27 cellular contexts compared by ENCODE assay signal in genomic region chr3:5294360-5294759, GRCh38.
DNase-seq lines count a peak whose midpoint lies in the region; ATAC-seq and TF ChIP-seq lines count a peak whose summit lies in the region.
"Had no signal": no experiment of that assay in that cellular context is flagged by ENCODE, and none has a peak within 500 bp of the region (broad histone marks: within the 10 kb centered on the region; RNA-seq: fewer than 3 reads in every experiment).

No MANE protein-coding gene starts in this region.

- peak overlapping the region; percentile 94 for H3K27ac ChIP-seq in RWPE2 (ENCODE audit: poor library complexity, severe bottlenecking)
- no peak overlapping the region for H3K27ac ChIP-seq in effector memory CD4-positive, alpha-beta T cell (ENCODE audit: insufficient read depth, low read length, poor library complexity, severe bottlenecking)
- H3K27ac ChIP-seq: BLaER1 treated with 17β-estradiol and CSF1 and Interleukin-3, amounts not matched to agents 10 nM and 100 nM; esophagus squamous epithelium; sigmoid colon; stomach; transverse colon had no signal

- no peak for DNase-seq in activated naive CD4-positive, alpha-beta T cell treated with anti-CD3 and anti-CD28 coated beads, Interleukin-2, amount 10 ng/mL, durations not matched to agents 7 days and 5 days
- DNase-seq in RWPE2 (ENCODE audit: low spot score) = no peak
- DNase-seq in glomerular visceral epithelial cell (ENCODE audit: extremely low spot score) = peak; percentile 38
- DNase-seq in effector memory CD4-positive, alpha-beta T cell = no peak
- DNase-seq: 8988T; activated B cell treated with CpG ODN at 0.5 μM for 24 hours; activated effector memory CD4-positive, alpha-beta T cell treated with anti-CD3 and anti-CD28 coated beads, Interleukin-2, amount 50 U/mL, for 16 hours; activated T-cell treated with anti-CD3 and anti-CD28 coated beads for 4 hours; Caco-2; DMS79; effector CD4-positive, alpha-beta T cell; esophagus squamous epithelium; NCI-H146; sigmoid colon; stomach; transverse colon had no signal

- H3K36me3 Mint-ChIP-seq in activated naive CD4-positive, alpha-beta T cell treated with anti-CD3 and anti-CD28 coated beads, Interleukin-2, amount 50 U/mL, for 24 hours = peaks cover 2% of the 10 kb centered on the region
- H3K36me3 Mint-ChIP-seq in activated naive CD4-positive, alpha-beta T cell treated with anti-CD3 and anti-CD28 coated beads, Interleukin-2, amount 10 ng/mL, durations not matched to agents 7 days and 5 days = no peaks in the 10 kb centered on the region

- ATAC-seq in RWPE2 (ENCODE audit: low read depth) = peak; percentile 96
- no peak for ATAC-seq in GM18511 (IDR thresholded peaks at IDR 0.05; ENCODE audit: unreplicated experiment)
- no peak for ATAC-seq in GM21825 (IDR thresholded peaks at IDR 0.05; ENCODE audit: unreplicated experiment)
- no peak for ATAC-seq in HG03196 (IDR thresholded peaks at IDR 0.05; ENCODE audit: unreplicated experiment)
- ATAC-seq: GM12878, HCT116, K562, Right ventricle myocardium inferior had no signal

- H3K27ac Mint-ChIP-seq in activated naive CD4-positive, alpha-beta T cell treated with anti-CD3 and anti-CD28 coated beads, Interleukin-2, amount 50 U/mL, for 24 hours = peak overlapping the region; percentile 8
- H3K27ac Mint-ChIP-seq in activated naive CD4-positive, alpha-beta T cell treated with anti-CD3 and anti-CD28 coated beads, Interleukin-2, amount 10 ng/mL, durations not matched to agents 7 days and 5 days = no peak overlapping the region
- H3K27ac Mint-ChIP-seq: activated B cell treated with CpG ODN at 0.5 μM for 24 hours had no signal

- CTCF ChIA-PET in activated naive CD4-positive, alpha-beta T cell treated with anti-CD3 and anti-CD28 coated beads, Interleukin-2, amount 10 ng/mL, durations not matched to agents 7 days and 5 days (lab: Charles Lee) = no interaction called here

- H3K9me3 Mint-ChIP-seq in activated naive CD4-positive, alpha-beta T cell treated with anti-CD3 and anti-CD28 coated beads, Interleukin-2, amount 50 U/mL, for 24 hours = peaks cover 6% of the 10 kb centered on the region
- H3K9me3 Mint-ChIP-seq in activated naive CD4-positive, alpha-beta T cell treated with anti-CD3 and anti-CD28 coated beads, Interleukin-2, amount 10 ng/mL, durations not matched to agents 7 days and 5 days = no peaks in the 10 kb centered on the region
- H3K9me3 Mint-ChIP-seq: activated B cell treated with CpG ODN at 0.5 μM for 24 hours had no signal

- peaks cover 20% of the 10 kb centered on the region for H3K4me1 ChIP-seq in RWPE2 (ENCODE audit: insufficient read depth, poor library complexity, severe bottlenecking)
- H3K4me1 ChIP-seq in effector memory CD4-positive, alpha-beta T cell (ENCODE audit: control insufficient read depth, insufficient read depth, low read length, poor library complexity, severe bottlenecking) = no peaks in the 10 kb centered on the region
- H3K4me1 ChIP-seq: esophagus squamous epithelium, sigmoid colon, stomach, transverse colon had no signal

- H3K27me3 ChIP-seq in RWPE2 (ENCODE audit: insufficient read depth, poor library complexity, severe bottlenecking) = no peaks in the 10 kb centered on the region
- no peaks in the 10 kb centered on the region for H3K27me3 ChIP-seq in effector memory CD4-positive, alpha-beta T cell (replicated peaks; ENCODE audit: control insufficient read depth, insufficient read depth, low read length, poor library complexity, severe bottlenecking)
- H3K27me3 ChIP-seq: BLaER1 treated with 17β-estradiol and CSF1 and Interleukin-3, amounts not matched to agents 10 nM and 100 nM; esophagus squamous epithelium; sigmoid colon; stomach; transverse colon had no signal

- H3K9me3 ChIP-seq in RWPE2 (ENCODE audit: severe bottlenecking) = no peaks in the 10 kb centered on the region
- no peaks in the 10 kb centered on the region for H3K9me3 ChIP-seq in effector memory CD4-positive, alpha-beta T cell (ENCODE audit: control insufficient read depth, low read length)
- H3K9me3 ChIP-seq: Caco-2, esophagus squamous epithelium, sigmoid colon, transverse colon had no signal

- no peak overlapping the region for H3K4me3 Mint-ChIP-seq in activated naive CD4-positive, alpha-beta T cell treated with anti-CD3 and anti-CD28 coated beads, Interleukin-2, amount 50 U/mL, for 24 hours
- no peak overlapping the region for H3K4me3 Mint-ChIP-seq in activated naive CD4-positive, alpha-beta T cell treated with anti-CD3 and anti-CD28 coated beads, Interleukin-2, amount 10 ng/mL, durations not matched to agents 7 days and 5 days
- H3K4me3 Mint-ChIP-seq: activated B cell treated with CpG ODN at 0.5 μM for 24 hours, neural crest cell had no signal

- peaks cover 2% of the 10 kb centered on the region for H3K27me3 Mint-ChIP-seq in activated naive CD4-positive, alpha-beta T cell treated with anti-CD3 and anti-CD28 coated beads, Interleukin-2, amount 50 U/mL, for 24 hours
- H3K27me3 Mint-ChIP-seq in activated naive CD4-positive, alpha-beta T cell treated with anti-CD3 and anti-CD28 coated beads, Interleukin-2, amount 10 ng/mL, durations not matched to agents 7 days and 5 days = peaks cover 3% of the 10 kb centered on the region

- no peaks in the 10 kb centered on the region for H3K4me1 Mint-ChIP-seq in activated naive CD4-positive, alpha-beta T cell treated with anti-CD3 and anti-CD28 coated beads, Interleukin-2, amount 50 U/mL, for 24 hours
- H3K4me1 Mint-ChIP-seq in activated naive CD4-positive, alpha-beta T cell treated with anti-CD3 and anti-CD28 coated beads, Interleukin-2, amount 10 ng/mL, durations not matched to agents 7 days and 5 days = no peaks in the 10 kb centered on the region
- H3K4me1 Mint-ChIP-seq: neural crest cell had no signal

- H3K4me3 ChIP-seq in RWPE2 (ENCODE audit: severe bottlenecking) = no peak overlapping the region
- no peak overlapping the region for H3K4me3 ChIP-seq in effector memory CD4-positive, alpha-beta T cell (ENCODE audit: insufficient read depth, low read depth, low read length, poor library complexity, severe bottlenecking)
- H3K4me3 ChIP-seq: BLaER1 treated with 17β-estradiol and CSF1 and Interleukin-3, amounts not matched to agents 10 nM and 100 nM; esophagus squamous epithelium; GM12878; K562; lung; sigmoid colon; stomach; transverse colon had no signal

- H3K36me3 ChIP-seq in RWPE2 (ENCODE audit: low read depth) = no peaks in the 10 kb centered on the region
- no peaks in the 10 kb centered on the region for H3K36me3 ChIP-seq in effector memory CD4-positive, alpha-beta T cell (ENCODE audit: control insufficient read depth, insufficient read depth, low read length)
- H3K36me3 ChIP-seq: BLaER1 treated with 17β-estradiol and CSF1 and Interleukin-3, amounts not matched to agents 10 nM and 100 nM; esophagus squamous epithelium; sigmoid colon; stomach; transverse colon had no signal

- no peak for TF ChIP-seq CTCF in RWPE2 (IDR thresholded peaks at IDR 0.05; ENCODE audit: poor library complexity, severe bottlenecking)
